In genomic region chr1:8740034-8740449, GRCh38 we compare ENCODE assay signal across 11 cellular contexts.
DNase-seq lines count a peak whose midpoint lies in the region; ATAC-seq and TF ChIP-seq lines count a peak whose summit lies in the region.
"Had no signal": no experiment of that assay in that cellular context is flagged by ENCODE, and none has a peak within 500 bp of the region (broad histone marks: within the 10 kb centered on the region; RNA-seq: fewer than 3 reads in every experiment).

No MANE protein-coding gene starts in this region.

- H3K4me3 Mint-ChIP-seq in activated naive CD8-positive, alpha-beta T cell treated with anti-CD3 and anti-CD28 coated beads for 36 hours, result no peak overlapping the region
- H3K4me3 Mint-ChIP-seq: H9; stimulated activated naive B cell treated with anti-CD40 and anti-IgM and Interleukin-4, amounts not matched to agents 10 μg/mL and 1 μg/mL and 100 μg/mL, for 72 hours had no signal

- DNase-seq in GM04503 (ENCODE audit: low read depth) (peak; percentile 32), RKO (ENCODE audit: low spot score) (peak; percentile 50), epithelial cell of proximal tubule (ENCODE audit: low read depth) (peak; percentile 52), mucosa of descending colon (no peak), NCI-H1105 (lab: John Stamatoyannopoulos, UW) (no peak), NCI-H2081 treated with DMSO at 0.1 percent for 48 hours (lab: John Stamatoyannopoulos, UW) (no peak)
- DNase-seq in activated naive CD8-positive, alpha-beta T cell treated with anti-CD3 and anti-CD28 coated beads for 36 hours, result no peak
- no peak for DNase-seq in stimulated activated naive CD8-positive, alpha-beta T cell treated with anti-CD3 and anti-CD28 coated beads, Interleukin-15, Interleukin-2, amounts not matched to agents 100 U/mL and 50 U/mL, for 24 hours
- DNase-seq: H9; lower lobe of right lung; stimulated activated naive B cell treated with anti-CD40 and anti-IgM and Interleukin-4, amounts not matched to agents 10 μg/mL and 1 μg/mL and 100 μg/mL, for 72 hours had no signal

- H3K9me3 Mint-ChIP-seq in activated naive CD8-positive, alpha-beta T cell treated with anti-CD3 and anti-CD28 coated beads for 36 hours, result peaks cover 7% of the 10 kb centered on the region

- H3K27me3 Mint-ChIP-seq in activated naive CD8-positive, alpha-beta T cell treated with anti-CD3 and anti-CD28 coated beads for 36 hours, result no peaks in the 10 kb centered on the region
- H3K27me3 Mint-ChIP-seq: stimulated activated naive B cell treated with anti-CD40 and anti-IgM and Interleukin-4, amounts not matched to agents 10 μg/mL and 1 μg/mL and 100 μg/mL, for 72 hours had no signal

- H3K27ac Mint-ChIP-seq in activated naive CD8-positive, alpha-beta T cell treated with anti-CD3 and anti-CD28 coated beads for 36 hours, result no peak overlapping the region
- H3K27ac Mint-ChIP-seq: H9; stimulated activated naive B cell treated with anti-CD40 and anti-IgM and Interleukin-4, amounts not matched to agents 10 μg/mL and 1 μg/mL and 100 μg/mL, for 72 hours had no signal

- H3K9me3 ChIP-seq in mucosa of descending colon, result peaks cover 3% of the 10 kb centered on the region

- intact Hi-C loops in mucosa of descending colon (cut with DNase I, micrococcal nuclease), result no loop called here

- H3K36me3 ChIP-seq in mucosa of descending colon (ENCODE audit: low read depth), result no peaks in the 10 kb centered on the region
- H3K36me3 ChIP-seq: lower lobe of right lung had no signal

- no peak overlapping the region for H3K4me3 ChIP-seq in epithelial cell of proximal tubule (ENCODE audit: low read depth, low read length)
- no peak overlapping the region for H3K4me3 ChIP-seq in mucosa of descending colon
- H3K4me3 ChIP-seq: lower lobe of right lung had no signal

- peaks cover 25% of the 10 kb centered on the region for H3K36me3 Mint-ChIP-seq in activated naive CD8-positive, alpha-beta T cell treated with anti-CD3 and anti-CD28 coated beads for 36 hours

- ATAC-seq in mucosa of descending colon, result peak; percentile 78
- no peak for ATAC-seq in stimulated activated naive CD8-positive, alpha-beta T cell treated with anti-CD3 and anti-CD28 coated beads, Interleukin-15, Interleukin-2, amounts not matched to agents 100 U/mL and 50 U/mL, for 24 hours
- ATAC-seq: lower lobe of right lung; stimulated activated naive B cell treated with anti-CD40 and anti-IgM and Interleukin-4, amounts not matched to agents 10 μg/mL and 1 μg/mL and 100 μg/mL, for 72 hours had no signal

- H3K4me1 Mint-ChIP-seq in activated naive CD8-positive, alpha-beta T cell treated with anti-CD3 and anti-CD28 coated beads for 36 hours, result peaks cover 6% of the 10 kb centered on the region
- H3K4me1 Mint-ChIP-seq: H9 had no signal

- no peak for TF ChIP-seq CTCF in epithelial cell of proximal tubule (conservative IDR thresholded peaks at IDR 0.05; ENCODE audit: low read depth, low read length)
- no peak for TF ChIP-seq CTCF in mucosa of descending colon (IDR thresholded peaks at IDR 0.05)

- peaks cover 4% of the 10 kb centered on the region for H3K4me1 ChIP-seq in mucosa of descending colon (ENCODE audit: low read depth)
- H3K4me1 ChIP-seq: lower lobe of right lung had no signal

Comparison
In these comparisons a context has a peak if more than half of its experiments do, and no peak if none do; other contexts are left out.
1. DNase-seq: peak in GM04503 (single experiment), RKO (single experiment) and epithelial cell of proximal tubule (single experiment); none in mucosa of descending colon (0 of 3), NCI-H1105 (single experiment), activated naive CD8-positive, alpha-beta T cell treated with anti-CD3 and anti-CD28 coated beads for 36 hours (single experiment), NCI-H2081 treated with DMSO at 0.1 percent for 48 hours (single experiment) and stimulated activated naive CD8-positive, alpha-beta T cell treated with anti-CD3 and anti-CD28 coated beads, Interleukin-15, Interleukin-2, amounts not matched to agents 100 U/mL and 50 U/mL, for 24 hours (single experiment).